In genomic region chr13:42136518-42136917, GRCh38 we compare ENCODE assay signal across 28 cellular contexts.
"Had no signal": no experiment of that assay in that cellular context is flagged by ENCODE, and none has a peak within 500 bp of the region (broad histone marks: within the 10 kb centered on the region; RNA-seq: fewer than 3 reads in every experiment).

No MANE protein-coding gene starts in this region.

- H3K27ac ChIP-seq: heart right ventricle, hepatocyte, left lung, lower lobe of right lung, ovary, skin epidermis, spleen, stomach, testis, thyroid gland, transverse colon, vagina had no signal

- H3K4me3 ChIP-seq: heart right ventricle, hepatocyte, left lung, lower lobe of right lung, ovary, skin epidermis, spleen, stomach, testis, thyroid gland, transverse colon, upper lobe of left lung, vagina had no signal

- H3K4me3 Mint-ChIP-seq: naive B cell; natural killer cell; nephron progenitor cell; stimulated activated naive B cell treated with anti-CD40 and anti-IgM and Interleukin-4, amounts not matched to agents 10 μg/mL and 1 μg/mL and 100 μg/mL, for 72 hours had no signal

- H3K9me3 ChIP-seq: lower lobe of right lung, ovary, stomach, testis, thyroid gland, transverse colon, upper lobe of left lung, vagina had no signal

- DNase-seq: heart right ventricle; islet precursor cell; kidney glomerular epithelial cell; left colon; left lung; lower lobe of right lung; mammary epithelial cell; mesenchymal stem cell; naive B cell; natural killer cell; nephron progenitor cell; ovary; retina; right cardiac atrium; spleen; stimulated activated CD4-positive, alpha-beta T cell treated with anti-CD3 and anti-CD28 coated beads, Interleukin-1b, Interleukin-23, amount 100 ng/mL, for 48 hours; stimulated activated CD4-positive, alpha-beta T cell treated with anti-CD3 and anti-CD28 coated beads, Interleukin-2, amount 100 ng/mL, for 48 hours; stimulated activated naive B cell treated with anti-CD40 and anti-IgM and Interleukin-4, amounts not matched to agents 10 μg/mL and 1 μg/mL and 100 μg/mL, for 72 hours; stimulated activated naive CD8-positive, alpha-beta T cell treated with anti-CD3 and anti-CD28 coated beads, Interleukin-15, Interleukin-2, amounts not matched to agents 100 U/mL and 50 U/mL, for 24 hours; stomach; testis; thyroid gland; transverse colon; upper lobe of left lung had no signal

- H3K27ac Mint-ChIP-seq: naive B cell; natural killer cell; nephron progenitor cell; progenitor cell of endocrine pancreas; stimulated activated naive B cell treated with anti-CD40 and anti-IgM and Interleukin-4, amounts not matched to agents 10 μg/mL and 1 μg/mL and 100 μg/mL, for 72 hours had no signal

- H3K4me1 ChIP-seq: heart right ventricle, left lung, lower lobe of right lung, spleen, stomach, testis, thyroid gland, upper lobe of left lung, vagina had no signal

- H3K36me3 Mint-ChIP-seq: naive B cell, natural killer cell had no signal

- H3K36me3 ChIP-seq: left lung, lower lobe of right lung, ovary, thyroid gland, transverse colon, vagina had no signal

- H3K27me3 Mint-ChIP-seq: naive B cell; progenitor cell of endocrine pancreas; stimulated activated naive B cell treated with anti-CD40 and anti-IgM and Interleukin-4, amounts not matched to agents 10 μg/mL and 1 μg/mL and 100 μg/mL, for 72 hours had no signal

- H3K4me1 Mint-ChIP-seq: naive B cell; natural killer cell; nephron progenitor cell; stimulated activated naive B cell treated with anti-CD40 and anti-IgM and Interleukin-4, amounts not matched to agents 10 μg/mL and 1 μg/mL and 100 μg/mL, for 72 hours had no signal

- H3K9me3 Mint-ChIP-seq: natural killer cell had no signal
